Comparison of ENCODE assay signal across 22 cellular contexts in the genomic region with DNA sequence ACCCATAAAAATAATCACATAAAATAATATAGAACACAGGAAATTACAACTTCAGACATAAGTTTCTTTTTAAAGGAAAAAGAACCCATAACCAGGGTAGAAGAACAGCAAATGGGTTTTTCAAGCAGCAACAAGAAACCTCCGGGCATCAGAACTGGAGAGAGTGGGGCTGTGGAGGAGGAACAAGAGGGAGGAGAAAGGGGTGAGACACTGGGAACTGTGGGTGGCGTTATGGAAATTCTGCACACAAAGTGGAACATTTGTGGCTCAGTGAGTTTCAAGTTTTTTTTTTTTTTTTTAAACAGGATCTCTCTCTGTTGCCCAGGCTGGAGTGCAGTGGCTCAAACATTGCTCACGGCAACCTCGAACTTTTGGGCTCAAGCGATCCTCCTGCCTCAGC. TPM values are rescaled to one million over a fixed set of nuclear protein-coding genes. Genes with fewer than 3 reads are reported as not detected.
A peak's percentile ranks its signal among the peaks of the same experiment; 100 is the strongest.
DNase-seq lines count a peak whose midpoint lies in the region; TF ChIP-seq lines count a peak whose summit lies in the region.
"Had no signal": no experiment of that assay in that cellular context is flagged by ENCODE, and none has a peak within 500 bp of the region (broad histone marks: within the 10 kb centered on the region; RNA-seq: fewer than 3 reads in every experiment).

No MANE protein-coding gene starts in this region.

- H3K4me2 ChIP-seq in PC-9 (peak overlapping the region; percentile 83), parathyroid adenoma (ENCODE audit: low read length) (no peak overlapping the region)
- H3K4me2 ChIP-seq: SK-N-SH, smooth muscle cell had no signal

- peak overlapping the region; percentile 1 for H3K9ac ChIP-seq in adipocyte (ENCODE audit: low read length)
- no peak overlapping the region for H3K9ac ChIP-seq in parathyroid adenoma
- H3K9ac ChIP-seq: SK-N-SH had no signal

- H2AFZ ChIP-seq in PC-9 (no peak overlapping the region), parathyroid adenoma (no peak overlapping the region)

- peaks cover 62% of the 10 kb centered on the region for H3K79me2 ChIP-seq in PC-9 (ENCODE audit: low read depth)
- peaks cover 38% of the 10 kb centered on the region for H3K79me2 ChIP-seq in parathyroid adenoma

- DNase-seq in PC-9 (no peak), adipocyte (ENCODE audit: low read depth) (no peak), testis (no peak), WERI-Rb-1 (no peak), NOMO-1 (lab: John Stamatoyannopoulos, UW; ENCODE audit: unreplicated experiment in 2 of 2) (no peak), H4 (ENCODE audit: low spot score) (no peak)
- DNase-seq: activated CD4-positive, alpha-beta T cell treated with anti-CD3 and anti-CD28 coated beads, Interleukin-2, amount 50 U/mL, for 4 hours; activated gamma-delta T cell; CD4-positive, CD25-positive, alpha-beta regulatory T cell; colonic mucosa; glutamatergic neuron; left colon; MG63; NCI-H1436 treated with DMSO at 0.1 percent for 48 hours; NCI-H2171 treated with DMSO at 0.1 percent for 48 hours; NCI-H524 treated with DMSO at 0.1 percent for 48 hours; SK-N-SH; stimulated activated CD4-positive, alpha-beta T cell treated with anti-CD3 and anti-CD28 coated beads, Interleukin-4, amount 100 ng/mL, for 24 hours; stimulated activated naive CD8-positive, alpha-beta T cell treated with anti-CD3 and anti-CD28 coated beads, Interleukin-15, amount 100 ng/mL, for 72 hours; T-helper 2 cell had no signal

- H3K9me3 ChIP-seq in PC-9 (ENCODE audit: insufficient read depth, low read depth), result no peaks in the 10 kb centered on the region
- H3K9me3 ChIP-seq in adipocyte (ENCODE audit: control insufficient read depth, low read length), result peaks cover 12% of the 10 kb centered on the region
- H3K9me3 ChIP-seq in parathyroid adenoma (ENCODE audit: control insufficient read depth, low read length), result no peaks in the 10 kb centered on the region
- no peaks in the 10 kb centered on the region for H3K9me3 ChIP-seq in testis
- H3K9me3 ChIP-seq in WERI-Rb-1 (ENCODE audit: severe bottlenecking), result no peaks in the 10 kb centered on the region
- H3K9me3 ChIP-seq: colonic mucosa, SK-N-SH had no signal

- TF ChIP-seq CTCF in PC-9 (conservative IDR thresholded peaks at IDR 0.05) (no peak), parathyroid adenoma (IDR thresholded peaks at IDR 0.05) (no peak), testis (IDR thresholded peaks at IDR 0.05) (no peak), WERI-Rb-1 (IDR thresholded peaks at IDR 0.05; ENCODE audit: low read depth, low read length) (no peak)

- H3K4me1 ChIP-seq in PC-9 (replicated peaks; ENCODE audit: insufficient read depth) (peaks cover 37% of the 10 kb centered on the region), adipocyte (ENCODE audit: control insufficient read depth, insufficient read depth, low read length) (peaks cover 33% of the 10 kb centered on the region), parathyroid adenoma (peaks cover 5% of the 10 kb centered on the region), testis (peaks cover 17% of the 10 kb centered on the region)
- H3K4me1 ChIP-seq: colonic mucosa had no signal

- no peak for TF ChIP-seq POLR2A in testis (IDR thresholded peaks at IDR 0.05)

- no TSS peak for BruUV-seq in PC-9 (replicated peaks; lab: Mats Ljungman, UMichigan)

- intact Hi-C loops in PC-9 (cut with micrococcal nuclease; ENCODE audit: unreplicated experiment) (loop anchor here (2.0 kb wide), 1 partner anchor 21 kb away; no protein-coding TSS in a partner anchor), testis (cut with DNase I; ENCODE audit: low total_unique reads) (no loop called here)

- POLR2A ChIA-PET in PC-9 (lab: Charles Lee; ENCODE audit: unreplicated experiment), result no interaction called here

- H3K36me3 ChIP-seq in PC-9 (ENCODE audit: low read depth) (0 out of 2 replicates have a peak, but pooled peaks cover 10% of the 10 kb centered on the region), adipocyte (ENCODE audit: control insufficient read depth, insufficient read depth, low read length, severe bottlenecking) (no peaks in the 10 kb centered on the region), parathyroid adenoma (ENCODE audit: control insufficient read depth, insufficient read depth, low read length) (no peaks in the 10 kb centered on the region), testis (ENCODE audit: low read depth, missing control alignments) (no peaks in the 10 kb centered on the region), WERI-Rb-1 (no peaks in the 10 kb centered on the region)
- H3K36me3 ChIP-seq: colonic mucosa had no signal

- H3K9me2 ChIP-seq in PC-9 (ENCODE audit: insufficient read depth), result no peaks in the 10 kb centered on the region
- H3K9me2 ChIP-seq: SK-N-SH had no signal

- CTCF ChIA-PET in PC-9 (lab: Charles Lee), result no interaction called here

- no peaks in the 10 kb centered on the region for H4K20me1 ChIP-seq in PC-9 (ENCODE audit: insufficient read depth)

- WGBS in testis, 2 donors, result 78 to 86% methylated on average over 5 of the region's 5 CpGs

- no peaks in the 10 kb centered on the region for H3K27me3 ChIP-seq in PC-9 (ENCODE audit: insufficient read depth, low read depth)
- H3K27me3 ChIP-seq in adipocyte (replicated peaks; ENCODE audit: control insufficient read depth, insufficient read depth, low read length), result no peaks in the 10 kb centered on the region
- no peaks in the 10 kb centered on the region for H3K27me3 ChIP-seq in parathyroid adenoma (ENCODE audit: control insufficient read depth, insufficient read depth, low read length)
- H3K27me3 ChIP-seq in testis, result no peaks in the 10 kb centered on the region
- H3K27me3 ChIP-seq in WERI-Rb-1 (ENCODE audit: insufficient read depth, low read depth, severe bottlenecking), result no peaks in the 10 kb centered on the region
- H3K27me3 ChIP-seq: colonic mucosa, MG63 had no signal

- peaks cover 33% of the 10 kb centered on the region for H3F3A ChIP-seq in PC-9 (ENCODE audit: insufficient read depth, low read depth)

- H3K27ac ChIP-seq in PC-9, result peak overlapping the region; percentile 78
- peak overlapping the region; percentile 65 for H3K27ac ChIP-seq in parathyroid adenoma
- H3K27ac ChIP-seq in testis, result peak overlapping the region; percentile 32 to 58
- H3K27ac ChIP-seq in WERI-Rb-1, result no peak overlapping the region

- H3K4me3 ChIP-seq in PC-9 (peak overlapping the region; percentile 52; the same call in 1 of the 2 replicates), adipocyte (ENCODE audit: low read length) (no peak overlapping the region), parathyroid adenoma (ENCODE audit: low read depth, low read length) (no peak overlapping the region), testis (no peak overlapping the region), WERI-Rb-1 (ENCODE audit: low read depth, low read length) (no peak overlapping the region)
- H3K4me3 ChIP-seq: colonic mucosa, smooth muscle cell had no signal

RNA-seq across cellular contexts. Expression of gene EMP2, which starts 22.6 kb away (rescaled TPM):
- total RNA-seq in PC-9 (2021), result 82.5 and 137 TPM in 2 replicates
- 10 to 100 TPM in 1 of 2 donors, 1 to 10 TPM in 1; 9.3 to 13.1 TPM for total RNA-seq in testis
- 18.4 TPM for polyA plus RNA-seq in testis (ENCODE audit: insufficient read depth, low read depth, low replicate concordance)
- 9.7 and 9.9 TPM in 2 replicates for total RNA-seq in H4 (2014; rRNA removed; shearing (Covaris generic))
- total RNA-seq: CD4-positive, CD25-positive, alpha-beta regulatory T cell had no signal
- polyA plus RNA-seq: CD4-positive, CD25-positive, alpha-beta regulatory T cell had no signal
